Comparison of ENCODE assay signal across 16 cellular contexts in genomic region chr11:116051494-116051893, GRCh38.
"Had no signal": no experiment of that assay in that cellular context is flagged by ENCODE, and none has a peak within 500 bp of the region (broad histone marks: within the 10 kb centered on the region; RNA-seq: fewer than 3 reads in every experiment).

No MANE protein-coding gene starts in this region.

- H3K36me3 ChIP-seq: colonic mucosa, esophagus muscularis mucosa, gastroesophageal sphincter, heart left ventricle, left lung, lower lobe of right lung had no signal

- H2AFZ ChIP-seq: hepatocyte had no signal

- H3K4me1 ChIP-seq: colonic mucosa, esophagus muscularis mucosa, foreskin keratinocyte, gastroesophageal sphincter, left lung, lower lobe of right lung had no signal

- H3K79me2 ChIP-seq: hepatocyte had no signal

- H3K27me3 ChIP-seq: colonic mucosa, esophagus muscularis mucosa, foreskin keratinocyte had no signal

- H3K4me2 ChIP-seq: hepatocyte had no signal

- H3K4me3 ChIP-seq: colonic mucosa, dorsolateral prefrontal cortex, esophagus muscularis mucosa, gastroesophageal sphincter, heart left ventricle, hepatocyte, left lung, lower lobe of right lung had no signal

- H3K9me3 ChIP-seq: colonic mucosa, esophagus muscularis mucosa, gastroesophageal sphincter, heart left ventricle, left lung, lower lobe of right lung had no signal

- DNase-seq: colonic mucosa; dermis blood vessel endothelial cell; dorsolateral prefrontal cortex; effector CD4-positive, alpha-beta T cell; effector memory CD4-positive, alpha-beta T cell; foreskin keratinocyte; heart left ventricle; left cardiac atrium; left lung; left ventricle myocardium superior; lower lobe of right lung; mesenchymal stem cell; midbrain had no signal

- H3K27ac ChIP-seq: colonic mucosa, dorsolateral prefrontal cortex, esophagus muscularis mucosa, foreskin keratinocyte, gastroesophageal sphincter, heart left ventricle, hepatocyte, left lung, lower lobe of right lung had no signal
